In genomic region chr22:40540265-40540664, GRCh38 we compare ENCODE assay signal across 16 cellular contexts.
"Had no signal": no experiment of that assay in that cellular context is flagged by ENCODE, and none has a peak within 500 bp of the region (broad histone marks: within the 10 kb centered on the region; RNA-seq: fewer than 3 reads in every experiment).

No MANE protein-coding gene starts in this region.

- H3K4me2 ChIP-seq: hepatocyte, neural progenitor cell had no signal

- DNase-seq: activated CD4-positive, alpha-beta T cell treated with anti-CD3 and anti-CD28 coated beads, Interleukin-2, amount 50 U/mL, for 48 hours; activated CD8-positive, alpha-beta memory T cell treated with anti-CD3 and anti-CD28 coated beads, Interleukin-2, amount 10 ng/mL, durations not matched to agents 7 days and 5 days; activated gamma-delta T cell; activated T-cell treated with anti-CD3 and anti-CD28 coated beads, Interleukin-2, amount 50 U/mL, for 24 hours; adrenal gland; central memory CD4-positive, alpha-beta T cell; cortex of kidney; effector CD8-positive, alpha-beta T cell; gastrocnemius medialis; kidney glomerular epithelial cell; pancreas; stimulated activated CD4-positive, alpha-beta T cell treated with anti-CD3 and anti-CD28 coated beads, Interleukin-15, amount 100 ng/mL, for 24 hours; stimulated activated CD4-positive, alpha-beta T cell treated with anti-CD3 and anti-CD28 coated beads, Interleukin-4, amount 100 ng/mL, for 24 hours had no signal

- H3K4me1 ChIP-seq: pancreas had no signal

- H3K27me3 ChIP-seq: adrenal gland, gastrocnemius medialis, hepatocyte, neural progenitor cell, pancreas had no signal

- H3K36me3 ChIP-seq: adrenal gland, gastrocnemius medialis, neural progenitor cell, pancreas had no signal

- H3K9ac ChIP-seq: neural progenitor cell had no signal

- H3K9me3 Mint-ChIP-seq: activated T-cell treated with anti-CD3 and anti-CD28 coated beads, Interleukin-2, amount 50 U/mL, for 24 hours had no signal

- H3K4me3 ChIP-seq: adrenal gland, gastrocnemius medialis, hepatocyte, neural progenitor cell, pancreas had no signal

- H3K27ac Mint-ChIP-seq: activated CD8-positive, alpha-beta memory T cell treated with anti-CD3 and anti-CD28 coated beads, Interleukin-2, amount 10 ng/mL, durations not matched to agents 7 days and 5 days; neural progenitor cell had no signal

- H3K4me3 Mint-ChIP-seq: activated CD8-positive, alpha-beta memory T cell treated with anti-CD3 and anti-CD28 coated beads, Interleukin-2, amount 10 ng/mL, durations not matched to agents 7 days and 5 days; activated T-cell treated with anti-CD3 and anti-CD28 coated beads, Interleukin-2, amount 50 U/mL, for 24 hours; neural progenitor cell had no signal

- H3K9me3 ChIP-seq: adrenal gland, gastrocnemius medialis, pancreas had no signal

- H3K27ac ChIP-seq: adrenal gland, gastrocnemius medialis, hepatocyte, neural progenitor cell, pancreas had no signal

- H3K27me3 Mint-ChIP-seq: activated CD8-positive, alpha-beta memory T cell treated with anti-CD3 and anti-CD28 coated beads, Interleukin-2, amount 10 ng/mL, durations not matched to agents 7 days and 5 days; activated T-cell treated with anti-CD3 and anti-CD28 coated beads, Interleukin-2, amount 50 U/mL, for 24 hours had no signal

- ATAC-seq: activated CD4-positive, CD25-positive, alpha-beta regulatory T cell treated with anti-CD3 and anti-CD28 coated beads, Interleukin-2, amount 50 U/mL, for 24 hours; activated CD8-positive, alpha-beta memory T cell treated with anti-CD3 and anti-CD28 coated beads, Interleukin-2, amount 10 ng/mL, durations not matched to agents 7 days and 5 days; gastrocnemius medialis; pancreas had no signal

- H2AFZ ChIP-seq: hepatocyte, neural progenitor cell had no signal
